In genomic region chr7:22696672-22697071, GRCh38 we compare ENCODE assay signal across 12 cellular contexts. TPM values are rescaled to one million over a fixed set of nuclear protein-coding genes. Genes with fewer than 3 reads are reported as not detected.
DNase-seq lines count a peak whose midpoint lies in the region; FAIRE-seq and TF ChIP-seq lines count a peak whose summit lies in the region.
"Had no signal": no experiment of that assay in that cellular context is flagged by ENCODE, and none has a peak within 500 bp of the region (broad histone marks: within the 10 kb centered on the region; RNA-seq: fewer than 3 reads in every experiment).

No MANE protein-coding gene starts in this region.

- H3K9me3 Mint-ChIP-seq in activated CD4-positive, alpha-beta T cell treated with anti-CD3 and anti-CD28 coated beads, Interleukin-2, amount 10 ng/mL, durations not matched to agents 7 days and 5 days = peaks cover 17% of the 10 kb centered on the region
- H3K9me3 Mint-ChIP-seq in activated naive CD8-positive, alpha-beta T cell treated with anti-CD3 and anti-CD28 coated beads for 36 hours = peaks cover 5% of the 10 kb centered on the region
- H3K9me3 Mint-ChIP-seq in nephron progenitor cell = no peaks in the 10 kb centered on the region

- DNase-seq in activated CD4-positive, alpha-beta T cell treated with anti-CD3 and anti-CD28 coated beads, Interleukin-2, amount 10 ng/mL, durations not matched to agents 7 days and 5 days = no peak
- DNase-seq in activated CD4-positive, alpha-beta T cell treated with anti-CD3 and anti-CD28 coated beads, Interleukin-2, amount 50 U/mL, for 1 hour = no peak
- DNase-seq in HPDE6-E6E7 (ENCODE audit: extremely low spot score) = peak; percentile 32
- no peak for DNase-seq in activated naive CD8-positive, alpha-beta T cell treated with anti-CD3 and anti-CD28 coated beads for 36 hours
- no peak for DNase-seq in nephron progenitor cell
- no peak for DNase-seq in D721Med (ENCODE audit: insufficient read length, low spot score)
- DNase-seq in NCI-H128 (lab: John Stamatoyannopoulos, UW; ENCODE audit: unreplicated experiment) = no peak
- DNase-seq in HuH-7.5 (ENCODE audit: low spot score) = no peak
- DNase-seq: activated gamma-delta T cell treated with Interleukin-2 at 50 U/mL for 16 hours, SW 1271 had no signal

- peak overlapping the region; percentile 72 for H3K27ac Mint-ChIP-seq in activated CD4-positive, alpha-beta T cell treated with anti-CD3 and anti-CD28 coated beads, Interleukin-2, amount 10 ng/mL, durations not matched to agents 7 days and 5 days
- peak overlapping the region; percentile 47 for H3K27ac Mint-ChIP-seq in activated naive CD8-positive, alpha-beta T cell treated with anti-CD3 and anti-CD28 coated beads for 36 hours
- peak overlapping the region; percentile 52 for H3K27ac Mint-ChIP-seq in nephron progenitor cell

- no peak overlapping the region for H3K4me3 Mint-ChIP-seq in activated CD4-positive, alpha-beta T cell treated with anti-CD3 and anti-CD28 coated beads, Interleukin-2, amount 10 ng/mL, durations not matched to agents 7 days and 5 days
- no peak overlapping the region for H3K4me3 Mint-ChIP-seq in activated naive CD8-positive, alpha-beta T cell treated with anti-CD3 and anti-CD28 coated beads for 36 hours
- no peak overlapping the region for H3K4me3 Mint-ChIP-seq in nephron progenitor cell

- no peak for FAIRE-seq in D721Med (lab: Jason Lieb, UNC)
- FAIRE-seq: endometrium had no signal

- H3K36me3 Mint-ChIP-seq in activated CD4-positive, alpha-beta T cell treated with anti-CD3 and anti-CD28 coated beads, Interleukin-2, amount 10 ng/mL, durations not matched to agents 7 days and 5 days (ENCODE audit: low read depth) = peaks cover 26% of the 10 kb centered on the region
- peaks cover 2% of the 10 kb centered on the region for H3K36me3 Mint-ChIP-seq in activated naive CD8-positive, alpha-beta T cell treated with anti-CD3 and anti-CD28 coated beads for 36 hours
- H3K36me3 Mint-ChIP-seq in nephron progenitor cell (ENCODE audit: low read depth) = no peaks in the 10 kb centered on the region

- H3K27me3 Mint-ChIP-seq in activated CD4-positive, alpha-beta T cell treated with anti-CD3 and anti-CD28 coated beads, Interleukin-2, amount 10 ng/mL, durations not matched to agents 7 days and 5 days = peaks cover 11% of the 10 kb centered on the region
- H3K27me3 Mint-ChIP-seq in activated naive CD8-positive, alpha-beta T cell treated with anti-CD3 and anti-CD28 coated beads for 36 hours = peaks cover 17% of the 10 kb centered on the region
- H3K27me3 Mint-ChIP-seq in nephron progenitor cell (ENCODE audit: low read depth, poor library complexity) = no peaks in the 10 kb centered on the region

- POLR2A ChIA-PET in activated CD4-positive, alpha-beta T cell treated with anti-CD3 and anti-CD28 coated beads, Interleukin-2, amount 10 ng/mL, durations not matched to agents 7 days and 5 days (lab: Charles Lee) = no interaction called here

- CTCF ChIA-PET in activated CD4-positive, alpha-beta T cell treated with anti-CD3 and anti-CD28 coated beads, Interleukin-2, amount 10 ng/mL, durations not matched to agents 7 days and 5 days (lab: Charles Lee) = interaction anchor here (0.8 to 1.9 kb wide), 2 partner anchors 9 to 26 kb away, joined by 3 to 6 read pairs; no protein-coding TSS in a partner anchor

- TF ChIP-seq CTCF in nephron progenitor cell (IDR thresholded peaks at IDR 0.05) = no peak
- no peak for TF ChIP-seq CTCF in D721Med (IDR thresholded peaks at IDR 0.05; ENCODE audit: insufficient read depth, missing control alignments)

- H3K4me1 Mint-ChIP-seq in activated CD4-positive, alpha-beta T cell treated with anti-CD3 and anti-CD28 coated beads, Interleukin-2, amount 10 ng/mL, durations not matched to agents 7 days and 5 days = peaks cover 74% of the 10 kb centered on the region
- H3K4me1 Mint-ChIP-seq in activated naive CD8-positive, alpha-beta T cell treated with anti-CD3 and anti-CD28 coated beads for 36 hours = peaks cover 65% of the 10 kb centered on the region
- H3K4me1 Mint-ChIP-seq in nephron progenitor cell = no peaks in the 10 kb centered on the region

RNA-seq across cellular contexts. Expression of gene IL6, which starts 30.3 kb away (rescaled TPM):
- under 1 TPM; 0.67 to 0.92 TPM for total RNA-seq in activated CD4-positive, alpha-beta T cell treated with anti-CD3 and anti-CD28 coated beads, Interleukin-2, amount 10 ng/mL, durations not matched to agents 7 days and 5 days
- total RNA-seq in activated naive CD8-positive, alpha-beta T cell treated with anti-CD3 and anti-CD28 coated beads for 36 hours = under 1 TPM in 1 of 2 experiments, not detected in 1; 0.60 TPM
- total RNA-seq: skeletal muscle tissue had no signal
